In genomic region chr14:95981939-95982338, GRCh38 we compare ENCODE assay signal across 1 cellular context.
TF ChIP-seq lines count a peak whose summit lies in the region.

No MANE protein-coding gene starts in this region.

TF ChIP-seq in HepG2, 621 proteins besides CTCF, POLR2A, EP300 and RAD21 (continued from another document):
- no peak for TF ChIP-seq CEBPG (CRISPR knock-in tag; IDR thresholded peaks at IDR 0.05)
- TF ChIP-seq ZNF343 (CRISPR knock-in tag; IDR thresholded peaks at IDR 0.05) = no peak
- TF ChIP-seq ZBTB3 (CRISPR knock-in tag; IDR thresholded peaks at IDR 0.05; ENCODE audit: borderline replicate concordance, low read depth) = no peak
- 0 out of 2 replicates have a peak, but pooled peaks have one; percentile 14 for TF ChIP-seq RARA (CRISPR knock-in tag; IDR thresholded peaks at IDR 0.05)
- TF ChIP-seq MXD4 (CRISPR knock-in tag; IDR thresholded peaks at IDR 0.05) = no peak
- TF ChIP-seq FOXK1 (CRISPR knock-in tag; IDR thresholded peaks at IDR 0.05; ENCODE audit: borderline replicate concordance, low read depth) = no peak
- peak; percentile 62; the same call in 1 of the 2 replicates for TF ChIP-seq ZNF281 (CRISPR knock-in tag; IDR thresholded peaks at IDR 0.05; ENCODE audit: borderline replicate concordance)
- TF ChIP-seq, protein P1, sequence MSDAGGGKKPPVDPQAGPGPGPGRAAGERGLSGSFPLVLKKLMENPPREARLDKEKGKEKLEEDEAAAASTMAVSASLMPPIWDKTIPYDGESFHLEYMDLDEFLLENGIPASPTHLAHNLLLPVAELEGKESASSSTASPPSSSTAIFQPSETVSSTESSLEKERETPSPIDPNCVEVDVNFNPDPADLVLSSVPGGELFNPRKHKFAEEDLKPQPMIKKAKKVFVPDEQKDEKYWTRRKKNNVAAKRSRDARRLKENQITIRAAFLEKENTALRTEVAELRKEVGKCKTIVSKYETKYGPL (CRISPR knock-in tag; IDR thresholded peaks at IDR 0.05) = no peak
